15 cellular contexts compared by ENCODE assay signal in genomic region chr7:116510795-116511194, GRCh38. TPM values are rescaled to one million over a fixed set of nuclear protein-coding genes. Genes with fewer than 3 reads are reported as not detected.
DNase-seq lines count a peak whose midpoint lies in the region; ATAC-seq, FAIRE-seq and TF ChIP-seq lines count a peak whose summit lies in the region.
"Had no signal": no experiment of that assay in that cellular context is flagged by ENCODE, and none has a peak within 500 bp of the region (broad histone marks: within the 10 kb centered on the region; RNA-seq: fewer than 3 reads in every experiment).

No MANE protein-coding gene starts in this region.

- peaks cover 69% of the 10 kb centered on the region for H3K4me1 ChIP-seq in left ventricle myocardium inferior

- H3K27me3 Mint-ChIP-seq in chondrocyte (ENCODE audit: low read depth) = no peaks in the 10 kb centered on the region
- H3K27me3 Mint-ChIP-seq in natural killer cell treated with Interleukin-12 subunit alpha and Interleukin-12 subunit beta and Interleukin-15 and Interleukin-18, amount 100 ng/mL, for 72 hours = peaks cover 10 to 25% of the 10 kb centered on the region in 2 donors

- H3K4me1 Mint-ChIP-seq in chondrocyte (ENCODE audit: low read depth) = peaks cover 45% of the 10 kb centered on the region
- H3K4me1 Mint-ChIP-seq in natural killer cell treated with Interleukin-12 subunit alpha and Interleukin-12 subunit beta and Interleukin-15 and Interleukin-18, amount 100 ng/mL, for 72 hours (ENCODE audit: low read depth in 2 of 2) = peaks cover 16 to 24% of the 10 kb centered on the region in 2 donors

- H3K4me3 ChIP-seq in left ventricle myocardium inferior = peak overlapping the region; percentile 64

- peaks cover 4% of the 10 kb centered on the region for H3K36me3 Mint-ChIP-seq in chondrocyte (ENCODE audit: low read depth)
- H3K36me3 Mint-ChIP-seq in natural killer cell treated with Interleukin-12 subunit alpha and Interleukin-12 subunit beta and Interleukin-15 and Interleukin-18, amount 100 ng/mL, for 72 hours = no peaks in the 10 kb centered on the region
- H3K36me3 Mint-ChIP-seq: type B pancreatic cell had no signal

- H3K27me3 ChIP-seq in left ventricle myocardium inferior (ENCODE audit: low read depth) = no peaks in the 10 kb centered on the region

- H3K27ac Mint-ChIP-seq in chondrocyte (ENCODE audit: unreplicated experiment) = peak overlapping the region; percentile 20
- H3K27ac Mint-ChIP-seq in natural killer cell treated with Interleukin-12 subunit alpha and Interleukin-12 subunit beta and Interleukin-15 and Interleukin-18, amount 100 ng/mL, for 72 hours = peak overlapping the region; percentile 35 to 81
- H3K27ac Mint-ChIP-seq: activated CD8-positive, alpha-beta T cell treated with anti-CD3 and anti-CD28 coated beads for 36 hours; activated T-helper 2 cell treated with anti-CD3 and anti-CD28 coated beads, Interferon-gamma antibody, Interleukin-2, Interleukin-4, amounts not matched to agents 10 μg/mL and 5 μg/mL and 100 μg/mL, durations not matched to agents 14 hours and 24 hours and 36 hours; mesothelial cell of epicardium had no signal

- H3K36me3 ChIP-seq in left ventricle myocardium inferior = peaks cover 25% of the 10 kb centered on the region

- no peak for FAIRE-seq in GM19239 (lab: Jason Lieb, UNC)

- H3K9me3 ChIP-seq in left ventricle myocardium inferior (replicated peaks) = no peaks in the 10 kb centered on the region

- H3K27ac ChIP-seq in left ventricle myocardium inferior (replicated peaks) = peak overlapping the region; percentile 99
- H3K27ac ChIP-seq: VCaP had no signal

- intact Hi-C loops in left ventricle myocardium inferior (cut with micrococcal nuclease) (no loop called here), cardiac septum (cut with DNase I) (loop anchor here (2.0 kb wide), 1 partner anchor 14 kb away; the partner anchor contains the start of gene CAV1)

- no peaks in the 10 kb centered on the region for H3K9me3 Mint-ChIP-seq in chondrocyte (ENCODE audit: low read depth)
- H3K9me3 Mint-ChIP-seq in natural killer cell treated with Interleukin-12 subunit alpha and Interleukin-12 subunit beta and Interleukin-15 and Interleukin-18, amount 100 ng/mL, for 72 hours = no peaks in the 10 kb centered on the region
- H3K9me3 Mint-ChIP-seq: activated CD8-positive, alpha-beta T cell treated with anti-CD3 and anti-CD28 coated beads for 36 hours; activated T-helper 2 cell treated with anti-CD3 and anti-CD28 coated beads, Interferon-gamma antibody, Interleukin-2, Interleukin-4, amounts not matched to agents 10 μg/mL and 5 μg/mL and 100 μg/mL, durations not matched to agents 14 hours and 24 hours and 36 hours; mesothelial cell of epicardium; type B pancreatic cell had no signal

- TF ChIP-seq CTCF in left ventricle myocardium inferior (IDR thresholded peaks at IDR 0.05; ENCODE audit: borderline replicate concordance) = no peak
- no peak for TF ChIP-seq CTCF in chondrocyte (IDR thresholded peaks at IDR 0.05)

- H3K4me3 Mint-ChIP-seq in chondrocyte (ENCODE audit: unreplicated experiment) = no peak overlapping the region
- peak overlapping the region; percentile 51 for H3K4me3 Mint-ChIP-seq in natural killer cell treated with Interleukin-12 subunit alpha and Interleukin-12 subunit beta and Interleukin-15 and Interleukin-18, amount 100 ng/mL, for 72 hours
- H3K4me3 Mint-ChIP-seq: mesothelial cell of epicardium had no signal

- no peak for DNase-seq in left ventricle myocardium inferior
- DNase-seq in cardiac septum (ENCODE audit: low spot score) = no peak
- DNase-seq in chondrocyte (ENCODE audit: low spot score) = no peak
- no peak for DNase-seq in natural killer cell treated with Interleukin-12 subunit alpha and Interleukin-12 subunit beta and Interleukin-15 and Interleukin-18, amount 100 ng/mL, for 72 hours (ENCODE audit: low spot score)
- DNase-seq in amygdala (lab: John Stamatoyannopoulos, UW) = no peak
- DNase-seq in Kasumi-1 (lab: John Stamatoyannopoulos, UW) = no peak
- DNase-seq in GM19239 (ENCODE audit: insufficient read length, low spot score) = no peak
- DNase-seq: activated CD8-positive, alpha-beta T cell treated with anti-CD3 and anti-CD28 coated beads for 36 hours; GDM1; NCI-H1092 had no signal

- no peak for ATAC-seq in natural killer cell treated with Interleukin-12 subunit alpha and Interleukin-12 subunit beta and Interleukin-15 and Interleukin-18, amount 100 ng/mL, for 72 hours
- ATAC-seq in GM21367 (IDR thresholded peaks at IDR 0.05; ENCODE audit: unreplicated experiment) = no peak

RNA-seq across cellular contexts. Expression of gene CAV2, which starts 11.3 kb away (rescaled TPM):
- total RNA-seq in left ventricle myocardium inferior = 196 TPM
- total RNA-seq in cardiac septum = 311 TPM
- 82.1 to 127 TPM (median 116 TPM) in 3 replicates for total RNA-seq in chondrocyte
- total RNA-seq in natural killer cell treated with Interleukin-12 subunit alpha and Interleukin-12 subunit beta and Interleukin-15 and Interleukin-18, amount 100 ng/mL, for 72 hours = not detected
- total RNA-seq: activated CD8-positive, alpha-beta T cell treated with anti-CD3 and anti-CD28 coated beads for 36 hours; activated T-helper 2 cell treated with anti-CD3 and anti-CD28 coated beads, Interferon-gamma antibody, Interleukin-2, Interleukin-4, amounts not matched to agents 10 μg/mL and 5 μg/mL and 100 μg/mL, durations not matched to agents 14 hours and 24 hours and 36 hours had no signal

RNA-seq across cellular contexts. Expression of gene CAV1, which starts 14.0 kb away (rescaled TPM):
- total RNA-seq in left ventricle myocardium inferior = 266 TPM
- 311 TPM for total RNA-seq in cardiac septum
- 230 to 297 TPM (median 296 TPM) in 3 replicates for total RNA-seq in chondrocyte
- not detected for total RNA-seq in natural killer cell treated with Interleukin-12 subunit alpha and Interleukin-12 subunit beta and Interleukin-15 and Interleukin-18, amount 100 ng/mL, for 72 hours

Comparison
In these comparisons a context has a peak if more than half of its experiments do, and no peak if none do; other contexts are left out.
1. RNA of gene CAV2, which starts 11.3 kb away (total RNA-seq): 311 TPM in cardiac septum (single experiment), 196 TPM in left ventricle myocardium inferior (single experiment) and 82.1 to 127 TPM in chondrocyte; not detected in natural killer cell treated with Interleukin-12 subunit alpha and Interleukin-12 subunit beta and Interleukin-15 and Interleukin-18, amount 100 ng/mL, for 72 hours; every median in the first group is over 10 times any median in the second.
2. RNA of gene CAV1, which starts 14.0 kb away (total RNA-seq): 311 TPM in cardiac septum (single experiment), 230 to 297 TPM in chondrocyte and 266 TPM in left ventricle myocardium inferior (single experiment); not detected in natural killer cell treated with Interleukin-12 subunit alpha and Interleukin-12 subunit beta and Interleukin-15 and Interleukin-18, amount 100 ng/mL, for 72 hours; every median in the first group is over 100 times any median in the second.